Comparison of ENCODE assay signal across 11 cellular contexts in genomic region chr5:124289641-124290201, GRCh38.
A peak's percentile ranks its signal among the peaks of the same experiment; 100 is the strongest.
DNase-seq lines count a peak whose midpoint lies in the region; ATAC-seq and TF ChIP-seq lines count a peak whose summit lies in the region.
"Had no signal": no experiment of that assay in that cellular context is flagged by ENCODE, and none has a peak within 500 bp of the region (broad histone marks: within the 10 kb centered on the region; RNA-seq: fewer than 3 reads in every experiment).

No MANE protein-coding gene starts in this region.

- TF ChIP-seq CTCF in nephron progenitor cell (IDR thresholded peaks at IDR 0.05): peak; percentile 16
- TF ChIP-seq CTCF in ascending aorta (IDR thresholded peaks at IDR 0.05): peak in 1 of 3 experiments; percentile 12
- no peak for TF ChIP-seq CTCF in CD14-positive monocyte (IDR thresholded peaks at IDR 0.05)
- TF ChIP-seq CTCF in osteoblast (IDR thresholded peaks at IDR 0.05; ENCODE audit: extremely low read depth, low read depth, low read length): no peak

- H3K36me3 Mint-ChIP-seq in nephron progenitor cell (ENCODE audit: low read depth): peaks cover 8% of the 10 kb centered on the region
- H3K36me3 Mint-ChIP-seq in CD14-positive monocyte: no peaks in the 10 kb centered on the region

- H3K27me3 ChIP-seq in ascending aorta (no peaks in the 10 kb centered on the region), osteoblast (ENCODE audit: insufficient read depth, low read length) (no peaks in the 10 kb centered on the region)

- H3K9me3 ChIP-seq in ascending aorta (no peaks in the 10 kb centered on the region), osteoblast (ENCODE audit: low read depth, low read length) (no peaks in the 10 kb centered on the region)

- H3K4me2 ChIP-seq in osteoblast (ENCODE audit: insufficient read depth, low read length): no peak overlapping the region

- H3K9me3 Mint-ChIP-seq in nephron progenitor cell (peaks cover 10% of the 10 kb centered on the region), CD14-positive monocyte (peaks cover 2 to 11% (median 8%) of the 10 kb centered on the region in 7 donors)

- H3K4me3 ChIP-seq in ascending aorta (no peak overlapping the region), osteoblast (ENCODE audit: insufficient read depth, low read length) (no peak overlapping the region)

- H3K27ac ChIP-seq in ascending aorta (no peak overlapping the region), osteoblast (ENCODE audit: low read depth, low read length) (no peak overlapping the region)

- H3K36me3 ChIP-seq in ascending aorta: no peaks in the 10 kb centered on the region
- no peaks in the 10 kb centered on the region for H3K36me3 ChIP-seq in osteoblast (ENCODE audit: insufficient read depth, low read length)

- peaks cover 41% of the 10 kb centered on the region for H3K4me1 Mint-ChIP-seq in nephron progenitor cell
- no peaks in the 10 kb centered on the region for H3K4me1 Mint-ChIP-seq in CD14-positive monocyte
- H3K4me1 Mint-ChIP-seq: T-helper 17 cell had no signal

- no peaks in the 10 kb centered on the region for H4K20me1 ChIP-seq in osteoblast (ENCODE audit: insufficient read depth, low read length)

- H3K27ac Mint-ChIP-seq in nephron progenitor cell (peak overlapping the region; percentile 96), CD14-positive monocyte (no peak overlapping the region)
- H3K27ac Mint-ChIP-seq: T-helper 17 cell had no signal

- DNase-seq in DMS53 treated with DMSO at 0.1 percent for 48 hours (lab: John Stamatoyannopoulos, UW; ENCODE audit: unreplicated experiment) (peak; percentile 89), NCI-H146 treated with DMSO at 0.1 percent for 48 hours (lab: John Stamatoyannopoulos, UW; ENCODE audit: unreplicated experiment) (peak; percentile 36), dermis blood vessel endothelial cell (peak; percentile 3), nephron progenitor cell (peak; percentile 12), ascending aorta (ENCODE audit: low spot score in 2 of 2) (no peak), CD14-positive monocyte (ENCODE audit: low spot score) (no peak), osteoblast (ENCODE audit: insufficient read length, low spot score, missing footprints) (no peak)
- DNase-seq: MV-4-11; stimulated activated CD4-positive, alpha-beta T cell treated with anti-CD3 and anti-CD28 coated beads, Interleukin-4, amount 100 ng/mL, for 24 hours; T-helper 17 cell had no signal

- H3K4me1 ChIP-seq in ascending aorta: peaks cover 0 to 14% of the 10 kb centered on the region in 2 donors
- H3K4me1 ChIP-seq in osteoblast (ENCODE audit: insufficient read depth, low read length): no peaks in the 10 kb centered on the region

- no peak overlapping the region for H2AFZ ChIP-seq in osteoblast (ENCODE audit: low read length)

- ATAC-seq in GM18502 (IDR thresholded peaks at IDR 0.05; ENCODE audit: poor library complexity, unreplicated experiment): no peak
- ATAC-seq: T-helper 17 cell had no signal

- H3K79me2 ChIP-seq in osteoblast (ENCODE audit: insufficient read depth, low read length): no peaks in the 10 kb centered on the region

- intact Hi-C loops in ascending aorta (cut with DNase I) (no loop called here), CD14-positive monocyte (cut with micrococcal nuclease) (no loop called here)

- H3K4me3 Mint-ChIP-seq in nephron progenitor cell (no peak overlapping the region), CD14-positive monocyte (no peak overlapping the region)
- H3K4me3 Mint-ChIP-seq: T-helper 17 cell had no signal

- H3K27me3 Mint-ChIP-seq in nephron progenitor cell (ENCODE audit: low read depth, poor library complexity): no peaks in the 10 kb centered on the region
- peaks cover 0 to 2% (median 0%) of the 10 kb centered on the region in 3 donors for H3K27me3 Mint-ChIP-seq in CD14-positive monocyte (ENCODE audit: low read depth in 3 of 3)
- H3K27me3 Mint-ChIP-seq: T-helper 17 cell had no signal

Comparison
In these comparisons a context has a peak if more than half of its experiments do, and no peak if none do; other contexts are left out.
1. DNase-seq: peak in DMS53 treated with DMSO at 0.1 percent for 48 hours (single experiment), NCI-H146 treated with DMSO at 0.1 percent for 48 hours (single experiment), dermis blood vessel endothelial cell (single experiment) and nephron progenitor cell (single experiment); none in ascending aorta (0 of 2), CD14-positive monocyte (single experiment) and osteoblast (single experiment).